10 cellular contexts compared by ENCODE assay signal in genomic region chr17:2239882-2240430, GRCh38.
A peak's percentile ranks its signal among the peaks of the same experiment; 100 is the strongest.
DNase-seq lines count a peak whose midpoint lies in the region; ATAC-seq and TF ChIP-seq lines count a peak whose summit lies in the region.
"Had no signal": no experiment of that assay in that cellular context is flagged by ENCODE, and none has a peak within 500 bp of the region (broad histone marks: within the 10 kb centered on the region; RNA-seq: fewer than 3 reads in every experiment).

No MANE protein-coding gene starts in this region.

- H3K27ac ChIP-seq in fibroblast of lung (ENCODE audit: insufficient read depth, low read length), result peak overlapping the region; percentile 91
- peak overlapping the region; percentile 79 for H3K27ac ChIP-seq in smooth muscle cell (ENCODE audit: low read depth)

- H3K27me3 Mint-ChIP-seq in CD14-positive monocyte (ENCODE audit: low read depth in 3 of 3), result peaks cover 0 to 4% (median 0%) of the 10 kb centered on the region in 3 donors
- H3K27me3 Mint-ChIP-seq: dendritic cell treated with granulocyte-macrophage colony-stimulating factor and Interleukin-4, amounts not matched to agents 40 ng/mL and 50 ng/mL, for 4 days had no signal

- peak; percentile 35 for ATAC-seq in Right ventricle myocardium inferior
- peak; percentile 56 for ATAC-seq in HG03095 (IDR thresholded peaks at IDR 0.05; ENCODE audit: unreplicated experiment)

- peaks cover 4% of the 10 kb centered on the region for H3F3A ChIP-seq in smooth muscle cell (ENCODE audit: low read depth)

- H3K79me2 ChIP-seq in fibroblast of lung (ENCODE audit: control insufficient read depth, insufficient read depth, low read length), result no peaks in the 10 kb centered on the region
- no peaks in the 10 kb centered on the region for H3K79me2 ChIP-seq in smooth muscle cell (ENCODE audit: low read depth)

- no peak overlapping the region for H3K27ac Mint-ChIP-seq in CD14-positive monocyte
- H3K27ac Mint-ChIP-seq: dendritic cell treated with granulocyte-macrophage colony-stimulating factor and Interleukin-4, amounts not matched to agents 40 ng/mL and 50 ng/mL, for 4 days had no signal

- H3K9me3 Mint-ChIP-seq in CD14-positive monocyte, result no peaks in the 10 kb centered on the region
- H3K9me3 Mint-ChIP-seq: dendritic cell treated with granulocyte-macrophage colony-stimulating factor and Interleukin-4, amounts not matched to agents 40 ng/mL and 50 ng/mL, for 4 days had no signal

- H2AFZ ChIP-seq in fibroblast of lung (ENCODE audit: low read length) (no peak overlapping the region), smooth muscle cell (ENCODE audit: low read depth) (no peak overlapping the region)

- H3K36me3 ChIP-seq in fibroblast of lung (ENCODE audit: control insufficient read depth, insufficient read depth, low read length) (no peaks in the 10 kb centered on the region), smooth muscle cell (ENCODE audit: low read depth) (no peaks in the 10 kb centered on the region)

- TF ChIP-seq CTCF in WI38 (IDR thresholded peaks at IDR 0.05; ENCODE audit: low read depth, low read length) (no peak), fibroblast of lung (conservative IDR thresholded peaks at IDR 0.05 in 1 of 2, IDR thresholded peaks at IDR 0.05 in 1 of 2; ENCODE audit: low read depth in 1 of 2, low read length in 2 of 2) (no peak), smooth muscle cell (IDR thresholded peaks at IDR 0.05; ENCODE audit: borderline replicate concordance, insufficient read depth, poor library complexity, severe bottlenecking) (no peak), CD14-positive monocyte (IDR thresholded peaks at IDR 0.05) (no peak)

- H3K27me3 ChIP-seq in fibroblast of lung (ENCODE audit: control insufficient read depth, insufficient read depth, low read length) (no peaks in the 10 kb centered on the region), smooth muscle cell (ENCODE audit: low read depth) (no peaks in the 10 kb centered on the region)

- no peaks in the 10 kb centered on the region for H3K9me3 ChIP-seq in fibroblast of lung (ENCODE audit: control insufficient read depth, insufficient read depth, low read depth, low read length)
- H3K9me3 ChIP-seq in smooth muscle cell (replicated peaks; ENCODE audit: low read depth), result no peaks in the 10 kb centered on the region

- intact Hi-C loops in Right ventricle myocardium inferior (cut with DNase I) (loop anchor here (5.0 kb wide), 1 partner anchor 143 kb away; no protein-coding TSS in a partner anchor), cardiac septum (cut with DNase I) (loop anchor here (5.0 kb wide), 1 partner anchor 68 kb away; no protein-coding TSS in a partner anchor), CD14-positive monocyte (cut with micrococcal nuclease) (loop anchor here (5.0 to 10.0 kb wide), 2 partner anchors 83 to 335 kb away; no protein-coding TSS in a partner anchor)

- H3K4me3 ChIP-seq in WI38 (ENCODE audit: low read depth, low read length) (peak overlapping the region; percentile 24; the same call in 1 of the 2 replicates), fibroblast of lung (replicated peaks in 1 of 4; ENCODE audit: control extremely low read depth in 1 of 4, insufficient read depth in 1 of 4, low read depth in 3 of 4, low read length in 4 of 4) (peak overlapping the region in 3 of 4 experiments; percentile 8 to 34 (median 30)), smooth muscle cell (no peak overlapping the region)

- H3K4me1 Mint-ChIP-seq in CD14-positive monocyte, result no peaks in the 10 kb centered on the region

- no peak overlapping the region for H3K4me3 Mint-ChIP-seq in CD14-positive monocyte
- H3K4me3 Mint-ChIP-seq: dendritic cell treated with granulocyte-macrophage colony-stimulating factor and Interleukin-4, amounts not matched to agents 40 ng/mL and 50 ng/mL, for 4 days had no signal

- H4K20me1 ChIP-seq in fibroblast of lung (ENCODE audit: control insufficient read depth, extremely low read depth, insufficient read depth, low read length) (no peaks in the 10 kb centered on the region), smooth muscle cell (ENCODE audit: low read depth) (no peaks in the 10 kb centered on the region)

- H3K9ac ChIP-seq in fibroblast of lung (ENCODE audit: insufficient read depth, low read length), result peak overlapping the region; percentile 44
- peak overlapping the region; percentile 33 for H3K9ac ChIP-seq in smooth muscle cell (ENCODE audit: low read depth)

- DNase-seq in Right ventricle myocardium inferior (ENCODE audit: missing footprints) (no peak), cardiac septum (ENCODE audit: low spot score) (no peak), fibroblast of lung (ENCODE audit: low read depth in 2 of 2) (peak; percentile 93 to 95), smooth muscle cell (lab: John Stamatoyannopoulos, UW; ENCODE audit: unreplicated experiment) (no peak), ecto neural progenitor cell (ENCODE audit: low spot score) (no peak), CD14-positive monocyte (ENCODE audit: low spot score) (no peak)
- DNase-seq: DND-41 had no signal

- H3K36me3 Mint-ChIP-seq in CD14-positive monocyte, result peaks cover 68 to 74% of the 10 kb centered on the region in 2 donors

- peak overlapping the region; percentile 83 for H3K4me2 ChIP-seq in fibroblast of lung (ENCODE audit: extremely low read depth, insufficient read depth, low read length)
- peak overlapping the region; percentile 26 for H3K4me2 ChIP-seq in smooth muscle cell

- H3K4me1 ChIP-seq in fibroblast of lung (ENCODE audit: control insufficient read depth, extremely low read depth, insufficient read depth, low read length) (peaks cover 61% of the 10 kb centered on the region), smooth muscle cell (ENCODE audit: low read depth) (peaks cover 2% of the 10 kb centered on the region)

- WGBS in smooth muscle cell (ENCODE audit: low lambda C conversion rate), result 44% methylated on average over 10 of the region's 10 CpGs

Comparison
In these comparisons a context has a peak if more than half of its experiments do, and no peak if none do; other contexts are left out.
1. DNase-seq: peak in fibroblast of lung (2 of 2); none in Right ventricle myocardium inferior (single experiment), cardiac septum (single experiment), smooth muscle cell (single experiment), ecto neural progenitor cell (single experiment) and CD14-positive monocyte (single experiment).